Comparison of ENCODE assay signal across 19 cellular contexts in the genomic region with DNA sequence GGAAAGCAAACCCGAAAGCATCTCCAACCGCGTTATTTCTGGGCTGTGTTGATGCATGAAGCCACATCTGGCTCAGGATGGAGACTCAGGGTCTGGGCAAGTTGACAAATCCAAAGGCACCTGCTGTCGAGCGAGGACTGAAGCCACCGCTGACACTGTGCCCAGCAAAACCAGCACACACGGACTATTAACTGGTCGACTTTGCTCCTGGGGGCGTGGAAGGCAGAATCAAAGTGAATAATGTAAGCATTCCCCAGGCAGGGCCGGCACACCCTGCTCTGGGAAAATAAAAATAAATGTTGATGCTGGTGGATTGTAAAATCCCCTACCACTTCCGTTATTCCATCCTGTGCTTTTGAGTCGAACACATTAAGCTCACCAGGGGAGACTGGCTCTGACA.
DNase-seq lines count a peak whose midpoint lies in the region; ATAC-seq and TF ChIP-seq lines count a peak whose summit lies in the region.
"Had no signal": no experiment of that assay in that cellular context is flagged by ENCODE, and none has a peak within 500 bp of the region (broad histone marks: within the 10 kb centered on the region; RNA-seq: fewer than 3 reads in every experiment).

No MANE protein-coding gene starts in this region.

- CTCF ChIA-PET in Calu3 (lab: Charles Lee): no interaction called here

- intact Hi-C loops in mucosa of descending colon (cut with DNase I, micrococcal nuclease): no loop called here
- intact Hi-C loops in cardiac septum (cut with DNase I): no loop called here
- intact Hi-C loops in Calu3 (cut with micrococcal nuclease; ENCODE audit: unreplicated experiment): no loop called here

- H3K36me3 Mint-ChIP-seq in Calu3 (ENCODE audit: insufficient read depth, unreplicated experiment): no peaks in the 10 kb centered on the region
- H3K36me3 Mint-ChIP-seq: CD8-positive, alpha-beta memory T cell had no signal

- H3K4me3 ChIP-seq in mucosa of descending colon: no peak overlapping the region
- H3K4me3 ChIP-seq: A549, GM23248, MG63, SJSA1 had no signal

- no peaks in the 10 kb centered on the region for H3K36me3 ChIP-seq in mucosa of descending colon (ENCODE audit: low read depth)
- H3K36me3 ChIP-seq: MG63, SJSA1 had no signal

- H3K27me3 Mint-ChIP-seq in Calu3 (ENCODE audit: unreplicated experiment): peaks cover 61% of the 10 kb centered on the region

- no peaks in the 10 kb centered on the region for H3K4me1 Mint-ChIP-seq in Calu3 (ENCODE audit: low read depth, unreplicated experiment)
- H3K4me1 Mint-ChIP-seq: CD8-positive, alpha-beta memory T cell had no signal

- no peaks in the 10 kb centered on the region for H3K9me3 ChIP-seq in mucosa of descending colon
- H3K9me3 ChIP-seq: A549, MG63, SJSA1 had no signal

- H3K4me1 ChIP-seq in mucosa of descending colon (ENCODE audit: low read depth): no peaks in the 10 kb centered on the region

- BruUV-seq in Calu3 (replicated peaks; lab: Mats Ljungman, UMichigan): no TSS peak

- peak; percentile 27 for ATAC-seq in mucosa of descending colon
- ATAC-seq: A549, HCT116 had no signal

- no peak overlapping the region for H3K4me3 Mint-ChIP-seq in Calu3 (ENCODE audit: low read depth, unreplicated experiment)
- H3K4me3 Mint-ChIP-seq: CD8-positive, alpha-beta memory T cell; T-helper 1 cell treated with Interleukin-12 subunit alpha and Interleukin-12 subunit beta and Interleukin-4 antibody, amounts not matched to agents 30 μg/mL and 1 μg/mL, for 36 hours had no signal

- no peak for TF ChIP-seq CTCF in mucosa of descending colon (IDR thresholded peaks at IDR 0.05)
- no peak for TF ChIP-seq CTCF in Calu3 (IDR thresholded peaks at IDR 0.05; ENCODE audit: unreplicated experiment)

- peak; percentile 50 for DNase-seq in NCI-H510A treated with DMSO at 0.1 percent for 48 hours (lab: John Stamatoyannopoulos, UW)
- DNase-seq in NCI-H510A (lab: John Stamatoyannopoulos, UW): no peak
- peak; percentile 40 to 63 for DNase-seq in NCI-H187 (lab: John Stamatoyannopoulos, UW)
- DNase-seq in mucosa of descending colon: no peak
- DNase-seq in cardiac septum (ENCODE audit: low spot score): no peak
- no peak for DNase-seq in Calu3
- no peak for DNase-seq in SIG-M5 treated with dmso at 0.1 percent for 504 hours (lab: John Stamatoyannopoulos, UW; ENCODE audit: unreplicated experiment)
- DNase-seq: CD8-positive, alpha-beta memory T cell; DND-41; GM23248; Kasumi-1; MG63; NCI-H2107; NCI-H226; NCI-H526 had no signal

- H3K27ac Mint-ChIP-seq in Calu3 (ENCODE audit: unreplicated experiment): no peak overlapping the region
- H3K27ac Mint-ChIP-seq: T-helper 1 cell treated with Interleukin-12 subunit alpha and Interleukin-12 subunit beta and Interleukin-4 antibody, amounts not matched to agents 30 μg/mL and 1 μg/mL, for 36 hours had no signal

- peaks cover 5% of the 10 kb centered on the region for H3K9me3 Mint-ChIP-seq in Calu3 (ENCODE audit: low read depth, unreplicated experiment)
- H3K9me3 Mint-ChIP-seq: CD8-positive, alpha-beta memory T cell; T-helper 1 cell treated with Interleukin-12 subunit alpha and Interleukin-12 subunit beta and Interleukin-4 antibody, amounts not matched to agents 30 μg/mL and 1 μg/mL, for 36 hours had no signal

Comparison
In these comparisons a context has a peak if more than half of its experiments do, and no peak if none do; other contexts are left out.
1. DNase-seq: peak in NCI-H510A treated with DMSO at 0.1 percent for 48 hours (single experiment) and NCI-H187 (2 of 2); none in NCI-H510A (single experiment), mucosa of descending colon (0 of 3), cardiac septum (single experiment), Calu3 (single experiment) and SIG-M5 treated with dmso at 0.1 percent for 504 hours (single experiment).